ENCODE assay signal across 1 cellular context in genomic region chr1:204171751-204172178, GRCh38.
A peak's percentile ranks its signal among the peaks of the same experiment; 100 is the strongest.
TF ChIP-seq lines count a peak whose summit lies in the region.

No MANE protein-coding gene starts in this region.

TF ChIP-seq in A549, 52 proteins besides CTCF, POLR2A, EP300 and RAD21 (continued from another document):
- TF ChIP-seq HOXB13 (CRISPR knock-in tag; IDR thresholded peaks at IDR 0.05; ENCODE audit: low read depth) (peak; percentile 95; the same call in 1 of the 2 replicates), JUNB (IDR thresholded peaks at IDR 0.05) (peak; percentile 78), RNF2 (IDR thresholded peaks at IDR 0.05; ENCODE audit: borderline replicate concordance, low read depth) (no peak), ZNF302 (CRISPR knock-in tag; IDR thresholded peaks at IDR 0.05) (peak; percentile 83), NFE2L2 (conservative IDR thresholded peaks at IDR 0.05; ENCODE audit: low read length) (no peak), ZSCAN20 (CRISPR knock-in tag; IDR thresholded peaks at IDR 0.05) (0 out of 2 replicates have a peak, but pooled peaks have one; percentile 42)
